In the genomic region with DNA sequence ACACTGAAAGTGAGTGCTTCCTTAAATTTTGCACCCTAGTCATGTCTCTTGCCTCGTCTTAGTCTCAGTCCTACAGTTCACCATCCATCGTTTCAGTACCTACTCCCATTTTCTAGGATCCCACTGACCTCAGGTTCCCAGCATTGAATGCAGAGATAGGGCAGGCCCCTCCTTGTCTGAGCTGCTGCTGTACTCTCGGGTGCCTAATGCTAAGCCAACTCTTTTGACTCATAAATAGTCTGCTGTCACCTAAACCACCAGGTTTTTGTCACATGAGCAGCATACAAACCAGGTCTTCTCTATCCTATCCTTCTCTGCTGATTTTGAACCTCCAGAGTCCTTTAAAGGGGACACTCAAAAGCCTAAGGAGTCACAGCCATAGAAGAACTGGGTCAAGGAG, we compare ENCODE assay signal across 17 cellular contexts. TPM values are rescaled to one million over a fixed set of nuclear protein-coding genes. Genes with fewer than 3 reads are reported as not detected.
DNase-seq lines count a peak whose midpoint lies in the region; TF ChIP-seq lines count a peak whose summit lies in the region.
"Had no signal": no experiment of that assay in that cellular context is flagged by ENCODE, and none has a peak within 500 bp of the region (broad histone marks: within the 10 kb centered on the region; RNA-seq: fewer than 3 reads in every experiment).

No MANE protein-coding gene starts in this region.

- H3K36me3 ChIP-seq in BLaER1 (peaks cover 39% of the 10 kb centered on the region), duodenal mucosa (ENCODE audit: control insufficient read depth in 1 of 2, insufficient read depth in 2 of 2, low read length in 2 of 2) (no peaks in the 10 kb centered on the region), transverse colon (no peaks in the 10 kb centered on the region)
- peaks cover 4% of the 10 kb centered on the region for H3K36me3 ChIP-seq in CD8-positive, alpha-beta memory T cell (ENCODE audit: insufficient read depth, low read length)

- no peak overlapping the region for H3K9ac ChIP-seq in BLaER1
- no peak overlapping the region for H3K9ac ChIP-seq in duodenal mucosa (ENCODE audit: low read depth in 1 of 2, low read length in 2 of 2)

- no peak overlapping the region for H3K4me3 ChIP-seq in BLaER1
- H3K4me3 ChIP-seq in CD8-positive, alpha-beta memory T cell (ENCODE audit: low read length) = peak overlapping the region; percentile 84
- peak overlapping the region; percentile 30 to 32 for H3K4me3 ChIP-seq in duodenal mucosa (ENCODE audit: low read depth in 1 of 2, low read length in 2 of 2)
- peak overlapping the region in 1 of 4 donors; percentile 42 for H3K4me3 ChIP-seq in transverse colon

- H3K27me3 ChIP-seq in BLaER1 = no peaks in the 10 kb centered on the region
- no peaks in the 10 kb centered on the region for H3K27me3 ChIP-seq in CD8-positive, alpha-beta memory T cell (ENCODE audit: insufficient read depth, low read length, poor library complexity, severe bottlenecking)
- no peaks in the 10 kb centered on the region for H3K27me3 ChIP-seq in duodenal mucosa (ENCODE audit: control insufficient read depth in 1 of 2, insufficient read depth in 2 of 2, low read length in 2 of 2)
- H3K27me3 ChIP-seq in transverse colon = no peaks in the 10 kb centered on the region

- no peak for TF ChIP-seq EP300 in transverse colon (IDR thresholded peaks at IDR 0.05; ENCODE audit: low read depth)

- H3K27ac Mint-ChIP-seq in CD8-positive, alpha-beta memory T cell = peak overlapping the region; percentile 88 to 99 (median 96)
- H3K27ac Mint-ChIP-seq in activated CD4-positive, alpha-beta memory T cell treated with anti-CD3 and anti-CD28 coated beads for 36 hours = peak overlapping the region; percentile 99

- H3K9me3 ChIP-seq in BLaER1 (no peaks in the 10 kb centered on the region), duodenal mucosa (ENCODE audit: control insufficient read depth in 1 of 2, low read length in 2 of 2) (no peaks in the 10 kb centered on the region), transverse colon (no peaks in the 10 kb centered on the region)
- H3K9me3 ChIP-seq in CD8-positive, alpha-beta memory T cell (ENCODE audit: low read length) = no peaks in the 10 kb centered on the region

- H3K27me3 Mint-ChIP-seq in CD8-positive, alpha-beta memory T cell = peaks cover 0 to 2% of the 10 kb centered on the region in 2 donors
- H3K27me3 Mint-ChIP-seq in activated CD4-positive, alpha-beta memory T cell treated with anti-CD3 and anti-CD28 coated beads for 36 hours = no peaks in the 10 kb centered on the region

- no peak for DNase-seq in CD8-positive, alpha-beta memory T cell
- peak; percentile 53 for DNase-seq in activated CD4-positive, alpha-beta memory T cell treated with anti-CD3 and anti-CD28 coated beads for 36 hours
- DNase-seq in NCI-H748 (lab: John Stamatoyannopoulos, UW; ENCODE audit: unreplicated experiment) (no peak), HT-29 (ENCODE audit: low spot score) (no peak), transverse colon (no peak), midbrain (lab: John Stamatoyannopoulos, UW) (no peak)
- DNase-seq: AML-193; amygdala; DMS79 treated with DMSO at 0.1 percent for 48 hours; H7; NCI-H2171 treated with DMSO at 0.1 percent for 48 hours; right cardiac atrium; stimulated activated CD4-positive, alpha-beta T cell treated with anti-CD3 and anti-CD28 coated beads, Interleukin-4, amount 100 ng/mL, for 1 hour had no signal

- intact Hi-C loops in activated CD4-positive, alpha-beta memory T cell treated with anti-CD3 and anti-CD28 coated beads for 36 hours (cut with micrococcal nuclease) = loop anchor here (5.0 kb wide), 1 partner anchor 101 kb away; a partner anchor contains a TSS
- intact Hi-C loops in transverse colon (cut with DNase I; ENCODE audit: low total_unique reads) = no loop called here

- in situ Hi-C loops in transverse colon (cut with MboI; ENCODE audit: low pct_ligation_motif_present in 1 of 4, low pct_unique_long_range_greater_than_20kb in 1 of 4, low sequenced_read_pairs in 3 of 4) = loop anchor here in 1 of 4 donors (25.0 kb wide), 1 partner anchor 671 kb away; a partner anchor contains a TSS

- peaks cover 56% of the 10 kb centered on the region for H3K4me1 ChIP-seq in BLaER1
- peaks cover 71% of the 10 kb centered on the region for H3K4me1 ChIP-seq in CD8-positive, alpha-beta memory T cell (ENCODE audit: insufficient read depth, low read length)
- peaks cover 0 to 12% of the 10 kb centered on the region in 2 donors for H3K4me1 ChIP-seq in duodenal mucosa (ENCODE audit: control insufficient read depth in 1 of 2, insufficient read depth in 2 of 2, low read length in 2 of 2)
- peaks cover 0 to 6% (median 1%) of the 10 kb centered on the region in 4 donors for H3K4me1 ChIP-seq in transverse colon

- H3K4me1 Mint-ChIP-seq in CD8-positive, alpha-beta memory T cell = peaks cover 65 to 81% (median 81%) of the 10 kb centered on the region in 3 donors
- H3K4me1 Mint-ChIP-seq in activated CD4-positive, alpha-beta memory T cell treated with anti-CD3 and anti-CD28 coated beads for 36 hours (ENCODE audit: low read depth) = peaks cover 61% of the 10 kb centered on the region

- peaks cover 3 to 66% (median 22%) of the 10 kb centered on the region in 3 donors for H3K36me3 Mint-ChIP-seq in CD8-positive, alpha-beta memory T cell
- H3K36me3 Mint-ChIP-seq in activated CD4-positive, alpha-beta memory T cell treated with anti-CD3 and anti-CD28 coated beads for 36 hours = peaks cover 43% of the 10 kb centered on the region

- CTCF ChIA-PET in CD8-positive, alpha-beta memory T cell (lab: Charles Lee) = interaction anchor here (0.9 to 10.9 kb wide), 3 partner anchors 20 to 29 kb away, joined by 3 to 128 read pairs (median 4); a partner anchor contains a TSS
- CTCF ChIA-PET in activated CD4-positive, alpha-beta memory T cell treated with anti-CD3 and anti-CD28 coated beads for 36 hours (lab: Charles Lee) = interaction anchor here (0.7 to 1.8 kb wide), 3 partner anchors 24 to 99 kb away, joined by 4 to 6 read pairs (median 6); a partner anchor contains a TSS

- TF ChIP-seq CTCF in transverse colon (IDR thresholded peaks at IDR 0.05) = no peak

- peak overlapping the region; percentile 100 for H3K4me2 ChIP-seq in BLaER1

- H3K4me3 Mint-ChIP-seq in CD8-positive, alpha-beta memory T cell = peak overlapping the region; percentile 88 to 100 (median 100)
- peak overlapping the region; percentile 97 for H3K4me3 Mint-ChIP-seq in activated CD4-positive, alpha-beta memory T cell treated with anti-CD3 and anti-CD28 coated beads for 36 hours

- no peak for TF ChIP-seq POLR2A in transverse colon (IDR thresholded peaks at IDR 0.05)

- no peak overlapping the region for H3K27ac ChIP-seq in BLaER1
- peak overlapping the region; percentile 10 for H3K27ac ChIP-seq in CD8-positive, alpha-beta memory T cell (ENCODE audit: low read depth, low read length)
- no peak overlapping the region for H3K27ac ChIP-seq in duodenal mucosa (ENCODE audit: low read depth, low read length)
- H3K27ac ChIP-seq in transverse colon = no peak overlapping the region

- peaks cover 56% of the 10 kb centered on the region for H4K20me1 ChIP-seq in BLaER1

- POLR2A ChIA-PET in CD8-positive, alpha-beta memory T cell (lab: Charles Lee) = no interaction called here
- POLR2A ChIA-PET in activated CD4-positive, alpha-beta memory T cell treated with anti-CD3 and anti-CD28 coated beads for 36 hours (lab: Charles Lee) = interaction anchor here (0.6 to 2.1 kb wide), 5 partner anchors 21 to 50 kb away, joined by 3 to 10 read pairs (median 3); a partner anchor contains a TSS

- WGBS in transverse colon (ENCODE audit: low coverage in 1 of 2), 2 donors = 62% methylated on average over 3 of the region's 3 CpGs; no CpG with 5 or more reads in 1 of the 2 donors

- no peaks in the 10 kb centered on the region for H3K9me3 Mint-ChIP-seq in CD8-positive, alpha-beta memory T cell
- H3K9me3 Mint-ChIP-seq in activated CD4-positive, alpha-beta memory T cell treated with anti-CD3 and anti-CD28 coated beads for 36 hours = peaks cover 2% of the 10 kb centered on the region

RNA-seq across cellular contexts. Expression of a gene that starts 3.0 kb away (rescaled TPM):
- 100 to 1,000 TPM; 147 to 149 TPM for total RNA-seq in CD8-positive, alpha-beta memory T cell
- polyA plus RNA-seq in CD8-positive, alpha-beta memory T cell = 213 TPM
- 100 to 1,000 TPM; 171 to 178 TPM for total RNA-seq in activated CD4-positive, alpha-beta memory T cell treated with anti-CD3 and anti-CD28 coated beads for 36 hours
- 0.58 and 0.86 TPM in 2 replicates for total RNA-seq in HT-29 (2014; rRNA removed; shearing (Covaris generic))
- total RNA-seq in transverse colon = 10 to 100 TPM in 1 of 4 donors, 1 to 10 TPM in 2, under 1 TPM in 1; 0.60 to 11.0 (median 4.4) TPM
- total RNA-seq: H7, lung microvascular endothelial cell had no signal

RNA-seq across cellular contexts. Expression of a gene that starts 20.9 kb away (rescaled TPM):
- total RNA-seq in CD8-positive, alpha-beta memory T cell = 10 to 100 TPM; 63.3 to 67.7 TPM
- 6.7 TPM for polyA plus RNA-seq in CD8-positive, alpha-beta memory T cell
- 10 to 100 TPM; 43.4 to 43.7 TPM for total RNA-seq in activated CD4-positive, alpha-beta memory T cell treated with anti-CD3 and anti-CD28 coated beads for 36 hours
- total RNA-seq in HT-29 (2014; rRNA removed; shearing (Covaris generic)) = 78.4 and 79.3 TPM in 2 replicates
- 10 to 100 TPM; 34.4 to 78.2 (median 64.9) TPM for total RNA-seq in transverse colon

RNA-seq across cellular contexts. Expression of a gene that starts 22.7 kb away (rescaled TPM):
- under 1 TPM; 0.09 TPM for total RNA-seq in CD8-positive, alpha-beta memory T cell
- polyA plus RNA-seq in CD8-positive, alpha-beta memory T cell = not detected
- total RNA-seq in activated CD4-positive, alpha-beta memory T cell treated with anti-CD3 and anti-CD28 coated beads for 36 hours = under 1 TPM in 1 of 2 experiments, not detected in 1; 0.05 TPM
- 8.6 and 10.4 TPM in 2 replicates for total RNA-seq in HT-29 (2014; rRNA removed; shearing (Covaris generic))
- total RNA-seq in transverse colon = 1 to 10 TPM in 1 of 4 donors, under 1 TPM in 2, not detected in 1; 0.37 to 4.0 (median 0.82) TPM
- total RNA-seq: H7, lung microvascular endothelial cell, right cardiac atrium had no signal

RNA-seq across cellular contexts. Expression of a gene that starts 27.9 kb away (rescaled TPM):
- total RNA-seq in CD8-positive, alpha-beta memory T cell = 10 to 100 TPM; 40.2 to 46.1 TPM
- 288 TPM for polyA plus RNA-seq in CD8-positive, alpha-beta memory T cell
- total RNA-seq in activated CD4-positive, alpha-beta memory T cell treated with anti-CD3 and anti-CD28 coated beads for 36 hours = 10 to 100 TPM; 70.2 to 77.7 TPM
- total RNA-seq in HT-29 (2014; rRNA removed; shearing (Covaris generic)) = 121 and 139 TPM in 2 replicates
- 100 to 1,000 TPM; 104 to 224 (median 191) TPM for total RNA-seq in transverse colon
- total RNA-seq: HT1080 had no signal

RNA-seq across cellular contexts. Expression of a gene that starts 31.5 kb away (rescaled TPM):
- total RNA-seq in CD8-positive, alpha-beta memory T cell = under 1 TPM; 0.42 to 0.49 TPM
- not detected for polyA plus RNA-seq in CD8-positive, alpha-beta memory T cell
- total RNA-seq in activated CD4-positive, alpha-beta memory T cell treated with anti-CD3 and anti-CD28 coated beads for 36 hours = 1 to 10 TPM; 1.2 to 1.6 TPM
- total RNA-seq in HT-29 (2014; rRNA removed; shearing (Covaris generic)) = 3.8 and 5.5 TPM in 2 replicates
- total RNA-seq in transverse colon = 10 to 100 TPM in 1 of 4 donors, 1 to 10 TPM in 1, under 1 TPM in 1, not detected in 1; 0.80 to 16.9 (median 8.7) TPM

Comparison
In these comparisons a context has a peak if more than half of its experiments do, and no peak if none do; other contexts are left out.
1. RNA of a gene that starts 3.0 kb away (total RNA-seq): 171 to 178 TPM in activated CD4-positive, alpha-beta memory T cell treated with anti-CD3 and anti-CD28 coated beads for 36 hours and 147 to 149 TPM in CD8-positive, alpha-beta memory T cell; 0.60 to 11.0 TPM in transverse colon and 0.58 to 0.86 TPM in HT-29; every median in the first group is over 10 times any median in the second.